ENCODE assay signal across 9 cellular contexts in the genomic region with DNA sequence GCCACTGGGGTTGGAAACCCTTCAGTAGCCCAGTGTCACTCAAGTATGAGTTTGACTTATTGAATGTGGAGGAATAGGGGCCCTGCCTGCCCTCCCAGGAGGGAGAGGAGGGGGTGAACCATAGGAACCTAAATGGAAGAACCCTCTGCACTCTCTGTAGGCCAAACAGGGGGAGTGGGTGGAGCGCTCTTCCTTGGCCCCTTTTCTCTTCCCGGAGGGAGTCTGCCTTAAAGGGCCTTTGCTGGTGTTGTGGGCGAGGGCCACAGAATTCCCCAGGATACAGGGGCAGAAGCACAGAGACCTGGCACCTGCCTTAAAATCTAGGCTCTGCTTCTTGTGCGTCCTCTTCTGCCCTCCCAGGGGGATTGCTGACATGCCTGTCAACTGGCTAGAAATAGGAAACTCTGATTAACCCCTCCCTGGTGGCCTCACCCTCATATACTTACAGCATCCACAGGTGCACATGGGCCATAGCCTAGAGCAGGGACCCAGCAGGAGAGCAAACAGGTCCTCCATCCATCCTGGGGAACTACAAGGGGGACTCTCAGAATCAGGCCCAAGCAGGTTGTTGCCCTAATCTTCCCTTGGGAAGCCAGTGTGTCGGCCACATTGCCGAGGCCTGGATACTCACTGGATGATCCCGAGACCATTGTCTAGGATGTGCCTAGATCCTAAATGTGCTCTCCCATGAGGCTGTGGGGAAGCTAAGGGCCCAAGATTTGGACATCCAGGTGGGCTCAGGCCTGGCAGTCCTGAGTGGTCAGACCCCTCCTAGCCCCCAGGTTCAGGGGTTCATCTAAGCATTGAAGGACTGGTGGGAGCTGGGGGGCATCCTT. TPM values are rescaled to one million over a fixed set of nuclear protein-coding genes. Genes with fewer than 3 reads are reported as not detected.
DNase-seq lines count a peak whose midpoint lies in the region; ATAC-seq, FAIRE-seq and TF ChIP-seq lines count a peak whose summit lies in the region.
"Had no signal": no experiment of that assay in that cellular context is flagged by ENCODE, and none has a peak within 500 bp of the region (broad histone marks: within the 10 kb centered on the region; RNA-seq: fewer than 3 reads in every experiment).

No MANE protein-coding gene starts in this region.

- H3K9me3 Mint-ChIP-seq in activated T-cell treated with anti-CD3 and anti-CD28 coated beads, Interleukin-2, amount 50 U/mL, for 72 hours = no peaks in the 10 kb centered on the region

- TF ChIP-seq EP300 in transverse colon (IDR thresholded peaks at IDR 0.05; ENCODE audit: low read depth) = no peak

- in situ Hi-C loops in transverse colon (cut with MboI; ENCODE audit: low pct_ligation_motif_present in 1 of 4, low pct_unique_long_range_greater_than_20kb in 1 of 4, low sequenced_read_pairs in 3 of 4) = no loop called here

- intact Hi-C loops in transverse colon (cut with DNase I; ENCODE audit: low total_unique reads) = no loop called here

- H3K4me3 ChIP-seq in bronchial epithelial cell (ENCODE audit: low read depth, low read length) (peak overlapping the region; percentile 91), mesodermal cell (ENCODE audit: extremely low read depth, insufficient read depth, low read length, poor library complexity, severe bottlenecking) (peak overlapping the region; percentile 90), transverse colon (peak overlapping the region in 3 of 4 donors; percentile 89 to 99 (median 94))

- no peak for TF ChIP-seq POLR2A in transverse colon (IDR thresholded peaks at IDR 0.05)

- H3K4me1 Mint-ChIP-seq in activated T-cell treated with anti-CD3 and anti-CD28 coated beads, Interleukin-2, amount 50 U/mL, for 72 hours (ENCODE audit: low read depth) = peaks cover 68% of the 10 kb centered on the region

- TF ChIP-seq CTCF in bronchial epithelial cell (IDR thresholded peaks at IDR 0.05; ENCODE audit: insufficient read depth, low read length, severe bottlenecking) = no peak
- TF ChIP-seq CTCF in transverse colon (IDR thresholded peaks at IDR 0.05) = no peak
- no peak for TF ChIP-seq CTCF in omental fat pad (IDR thresholded peaks at IDR 0.05)

- H3K27ac ChIP-seq in mesodermal cell (ENCODE audit: low read depth, low read length, severe bottlenecking) (no peak overlapping the region), transverse colon (peak overlapping the region; percentile 96 to 100 (median 100))

- H3K9me3 ChIP-seq in mesodermal cell (ENCODE audit: control insufficient read depth, low read length) (no peaks in the 10 kb centered on the region), transverse colon (no peaks in the 10 kb centered on the region)
- H3K9me3 ChIP-seq: Caco-2 had no signal

- peaks cover 9 to 11% of the 10 kb centered on the region in 2 donors for H3K36me3 Mint-ChIP-seq in activated T-cell treated with anti-CD3 and anti-CD28 coated beads, Interleukin-2, amount 50 U/mL, for 72 hours (ENCODE audit: insufficient read depth in 2 of 2)

- no peak for ATAC-seq in activated T-cell treated with anti-CD3 and anti-CD28 coated beads, Interleukin-2, amount 50 U/mL, for 72 hours (replicated peaks in 1 of 2)
- ATAC-seq in HG03135 (IDR thresholded peaks at IDR 0.05; ENCODE audit: unreplicated experiment) = no peak
- ATAC-seq in omental fat pad (ENCODE audit: low FRiP score) = no peak
- ATAC-seq in GM21367 (IDR thresholded peaks at IDR 0.05; ENCODE audit: unreplicated experiment) = no peak

- H3K27me3 ChIP-seq in bronchial epithelial cell (ENCODE audit: control insufficient read depth, insufficient read depth, low read length) = no peaks in the 10 kb centered on the region
- H3K27me3 ChIP-seq in transverse colon = no peaks in the 10 kb centered on the region

- FAIRE-seq in bronchial epithelial cell (lab: Jason Lieb, UNC) = no peak

- no peaks in the 10 kb centered on the region for H3K27me3 Mint-ChIP-seq in activated T-cell treated with anti-CD3 and anti-CD28 coated beads, Interleukin-2, amount 50 U/mL, for 72 hours (ENCODE audit: low read depth)

- no peak for DNase-seq in activated T-cell treated with anti-CD3 and anti-CD28 coated beads, Interleukin-2, amount 50 U/mL, for 72 hours
- no peak for DNase-seq in activated T-cell treated with anti-CD3 and anti-CD28 coated beads, Interleukin-2, amount 50 U/mL, for 48 hours
- DNase-seq in bronchial epithelial cell (ENCODE audit: low read depth) (no peak), transverse colon (no peak), omental fat pad (ENCODE audit: low spot score) (no peak)
- DNase-seq: Caco-2 had no signal

- H3K27ac Mint-ChIP-seq in activated T-cell treated with anti-CD3 and anti-CD28 coated beads, Interleukin-2, amount 50 U/mL, for 72 hours = peak overlapping the region; percentile 76

- 81 to 83% methylated on average over 6 to 7 of the region's 7 CpGs for WGBS in mesodermal cell (ENCODE audit: insufficient coverage in 2 of 2), 2 experiments
- WGBS in transverse colon (ENCODE audit: low coverage in 1 of 2), 2 donors = 69% methylated on average over 7 of the region's 7 CpGs; no CpG with 5 or more reads in 1 of the 2 donors

- peak overlapping the region; percentile 83 to 89 for H3K4me3 Mint-ChIP-seq in activated T-cell treated with anti-CD3 and anti-CD28 coated beads, Interleukin-2, amount 50 U/mL, for 72 hours

- H3K4me1 ChIP-seq in mesodermal cell (ENCODE audit: control insufficient read depth, insufficient read depth, low read length, poor library complexity, severe bottlenecking) (peaks cover 42% of the 10 kb centered on the region), transverse colon (peaks cover 51 to 66% (median 60%) of the 10 kb centered on the region in 4 donors)

- peaks cover 4% of the 10 kb centered on the region for H3K36me3 ChIP-seq in bronchial epithelial cell (ENCODE audit: control insufficient read depth, insufficient read depth, low read length)
- H3K36me3 ChIP-seq in mesodermal cell (ENCODE audit: control insufficient read depth, insufficient read depth, low read length) = peaks cover 64% of the 10 kb centered on the region
- H3K36me3 ChIP-seq in transverse colon = no peaks in the 10 kb centered on the region

RNA-seq across cellular contexts. Expression of gene TRIM8, which starts 3.4 kb away (rescaled TPM):
- total RNA-seq in activated T-cell treated with anti-CD3 and anti-CD28 coated beads, Interleukin-2, amount 50 U/mL, for 72 hours = 10 to 100 TPM; 57.9 to 58.2 TPM
- total RNA-seq in bronchial epithelial cell (31.1 and 41.2 TPM in 2 replicates), transverse colon (100 to 1,000 TPM in 1 of 4 donors, 10 to 100 TPM in 3; 59.1 to 108 (median 66.8) TPM), omental fat pad (100 to 1,000 TPM in 3 of 4 donors, 10 to 100 TPM in 1; 58.2 to 121 (median 103) TPM)
- 138 TPM for polyA plus RNA-seq in mesodermal cell (2013, experiment 1 of 2)
- polyA plus RNA-seq in mesodermal cell (2013, experiment 2 of 2) = 118 TPM
